Comparison of ENCODE assay signal across 12 cellular contexts in genomic region chr12:95083471-95083870, GRCh38. TPM values are rescaled to one million over a fixed set of nuclear protein-coding genes. Genes with fewer than 3 reads are reported as not detected.
DNase-seq lines count a peak whose midpoint lies in the region; ATAC-seq and TF ChIP-seq lines count a peak whose summit lies in the region.
"Had no signal": no experiment of that assay in that cellular context is flagged by ENCODE, and none has a peak within 500 bp of the region (broad histone marks: within the 10 kb centered on the region; RNA-seq: fewer than 3 reads in every experiment).

No MANE protein-coding gene starts in this region.

- TF ChIP-seq POLR2A in thyroid gland (IDR thresholded peaks at IDR 0.05): no peak

- H3K9ac ChIP-seq in HUES64 (ENCODE audit: low read depth, low read length): peak overlapping the region; percentile 12; the same call in 1 of the 2 replicates
- no peak overlapping the region for H3K9ac ChIP-seq in skeletal muscle satellite cell (ENCODE audit: low read depth, low read length)

- TF ChIP-seq CTCF in lower lobe of right lung (IDR thresholded peaks at IDR 0.05) (no peak), thyroid gland (IDR thresholded peaks at IDR 0.05) (no peak)

- peak overlapping the region; percentile 0; the same call in 1 of the 2 replicates for H3K4me3 ChIP-seq in HUES64 (ENCODE audit: low read length)
- no peak overlapping the region for H3K4me3 ChIP-seq in lower lobe of right lung
- no peak overlapping the region for H3K4me3 ChIP-seq in skeletal muscle satellite cell (ENCODE audit: low read length)
- H3K4me3 ChIP-seq in thyroid gland (replicated peaks in 1 of 3): no peak overlapping the region
- H3K4me3 ChIP-seq: SJSA1 had no signal

- intact Hi-C loops in lower lobe of right lung (cut with DNase I) (no loop called here), thyroid gland (cut with DNase I) (no loop called here)

- H3K4me1 ChIP-seq in HUES64 (ENCODE audit: insufficient read depth, low read length) (peaks cover 15% of the 10 kb centered on the region; the same call in 1 of the 2 replicates), lower lobe of right lung (peaks cover 13% of the 10 kb centered on the region), skeletal muscle satellite cell (ENCODE audit: control insufficient read depth, insufficient read depth, low read length) (peaks cover 18% of the 10 kb centered on the region), thyroid gland (peaks cover 5 to 8% of the 10 kb centered on the region in 2 donors)
- H3K4me1 ChIP-seq: SJSA1 had no signal

- H3K36me3 ChIP-seq in HUES64 (ENCODE audit: insufficient read depth, low read length): peaks cover 31% of the 10 kb centered on the region
- H3K36me3 ChIP-seq in lower lobe of right lung: peaks cover 13% of the 10 kb centered on the region
- no peaks in the 10 kb centered on the region for H3K36me3 ChIP-seq in skeletal muscle satellite cell (ENCODE audit: insufficient read depth, low read length)
- H3K36me3 ChIP-seq in thyroid gland: no peaks in the 10 kb centered on the region

- no peaks in the 10 kb centered on the region for H3K27me3 ChIP-seq in HUES64 (ENCODE audit: insufficient read depth, low read length)
- H3K27me3 ChIP-seq in lower lobe of right lung (ENCODE audit: low read depth): no peaks in the 10 kb centered on the region
- H3K27me3 ChIP-seq in skeletal muscle satellite cell (ENCODE audit: control insufficient read depth, insufficient read depth, low read length): no peaks in the 10 kb centered on the region
- no peaks in the 10 kb centered on the region for H3K27me3 ChIP-seq in thyroid gland
- H3K27me3 ChIP-seq: dorsolateral prefrontal cortex, SJSA1 had no signal

- DNase-seq in dermis blood vessel endothelial cell (peak; percentile 7), lower lobe of right lung (no peak), thyroid gland (no peak), putamen (ENCODE audit: low spot score) (no peak), GM19238 (ENCODE audit: insufficient read length, low spot score) (no peak)
- DNase-seq: dorsolateral prefrontal cortex; right cardiac atrium; stimulated activated naive CD4-positive, alpha-beta T cell treated with Interleukin-2 at 50 U/mL for 16 hours had no signal

- no peaks in the 10 kb centered on the region for H3K9me3 ChIP-seq in HUES64 (ENCODE audit: insufficient read depth, low read depth, low read length)
- no peaks in the 10 kb centered on the region for H3K9me3 ChIP-seq in lower lobe of right lung
- H3K9me3 ChIP-seq in skeletal muscle satellite cell (replicated peaks; ENCODE audit: low read length): no peaks in the 10 kb centered on the region
- H3K9me3 ChIP-seq in thyroid gland: no peaks in the 10 kb centered on the region
- H3K9me3 ChIP-seq: SJSA1 had no signal

- no peak for ATAC-seq in lower lobe of right lung
- no peak for ATAC-seq in GM21576 (IDR thresholded peaks at IDR 0.05; ENCODE audit: unreplicated experiment)

- peak overlapping the region; percentile 14 for H3K4me2 ChIP-seq in skeletal muscle satellite cell (ENCODE audit: low read length)

- H3K27ac ChIP-seq in HUES64 (ENCODE audit: low read depth, low read length) (peak overlapping the region; percentile 77), lower lobe of right lung (peak overlapping the region; percentile 44), thyroid gland (peak overlapping the region in 1 of 3 donors; percentile 32)
- H3K27ac ChIP-seq: SJSA1 had no signal

RNA-seq across cellular contexts. Expression of gene NR2C1, which starts 10.1 kb away (rescaled TPM):
- polyA plus RNA-seq in HUES64 (2013, experiment 1 of 2): 32.8 TPM
- 32.9 TPM for polyA plus RNA-seq in HUES64 (2013, experiment 2 of 2)
- 23.3 and 28.1 TPM in 2 replicates for total RNA-seq in dermis blood vessel endothelial cell
- 38.2 TPM for total RNA-seq in lower lobe of right lung
- total RNA-seq in skeletal muscle satellite cell (2012; rRNA removed): 11.2 and 13.3 TPM in 2 replicates
- 100 to 1,000 TPM in 2 of 4 donors, 10 to 100 TPM in 2; 69.6 to 248 (median 103) TPM for total RNA-seq in thyroid gland
